In the genomic region with DNA sequence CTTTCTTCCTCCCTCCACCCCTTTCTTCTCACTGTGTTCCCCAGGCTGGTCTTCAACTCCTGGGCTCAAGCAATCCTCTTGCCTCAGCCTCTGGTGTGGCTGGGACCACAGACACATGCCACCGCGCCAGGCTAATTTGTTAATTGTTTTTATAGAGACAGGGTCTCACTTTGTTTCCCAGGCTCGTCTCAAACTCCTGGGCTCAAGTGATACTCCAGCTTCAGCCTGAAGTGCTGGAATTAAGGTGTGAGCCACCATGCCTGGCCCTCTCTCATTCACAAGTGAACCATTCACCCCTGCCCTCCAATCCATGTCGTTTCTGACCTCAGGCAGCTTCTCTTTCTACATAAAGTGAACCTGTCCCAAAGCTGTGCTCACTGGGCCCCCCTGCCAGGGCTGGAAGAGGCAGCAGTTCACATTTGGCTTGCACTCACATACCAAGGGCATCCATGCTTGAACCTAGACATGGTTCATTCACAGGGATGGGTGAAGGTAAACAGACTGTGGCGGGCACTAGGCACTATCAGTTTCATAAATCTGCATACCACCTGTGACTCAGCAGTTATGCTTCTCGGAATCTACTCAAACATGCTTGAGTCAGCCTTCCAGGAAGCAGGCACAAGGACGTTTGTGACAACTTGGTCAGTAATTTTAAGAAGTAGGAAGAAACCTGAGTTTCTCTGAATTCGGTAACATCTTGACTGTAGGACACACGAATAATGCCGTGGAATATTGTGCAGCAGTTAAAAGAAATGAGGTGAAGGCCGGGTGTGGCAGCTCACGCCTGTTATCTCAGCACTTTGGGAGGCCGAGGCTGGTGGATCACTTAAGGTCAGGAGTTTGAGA, we compare ENCODE assay signal across 8 cellular contexts. TPM values are rescaled to one million over a fixed set of nuclear protein-coding genes. Genes with fewer than 3 reads are reported as not detected.
DNase-seq lines count a peak whose midpoint lies in the region; ATAC-seq and TF ChIP-seq lines count a peak whose summit lies in the region.

No MANE protein-coding gene starts in this region.

- no peak overlapping the region for H3K27ac ChIP-seq in right cardiac atrium (ENCODE audit: low read length)

- TF ChIP-seq CTCF in GM12864 (IDR thresholded peaks at IDR 0.05; ENCODE audit: low read depth, low read length, missing control alignments) (no peak), endothelial cell (IDR thresholded peaks at IDR 0.05; ENCODE audit: unreplicated experiment) (no peak)

- DNase-seq in GM12864 (ENCODE audit: low read depth), result peak; percentile 80
- DNase-seq in OCI-M1 (lab: John Stamatoyannopoulos, UW), result peak; percentile 95
- DNase-seq in activated T-helper 2 cell treated with anti-CD3 and anti-CD28 coated beads, Interferon-gamma antibody, Interleukin-2, Interleukin-4, amounts not matched to agents 10 μg/mL and 5 μg/mL and 100 μg/mL, durations not matched to agents 14 hours and 24 hours and 36 hours (ENCODE audit: low spot score), result peak; percentile 67
- DNase-seq in right cardiac atrium, result peak in 2 of 3 donors; percentile 9 to 25
- DNase-seq in stimulated activated CD4-positive, alpha-beta T cell treated with anti-CD3 and anti-CD28 coated beads, Interleukin-2, amount 100 ng/mL, for 48 hours, result peak; percentile 48 to 62
- DNase-seq in endothelial cell (ENCODE audit: low spot score), result no peak
- no peak for DNase-seq in NCI-H187 treated with DMSO at 0.1 percent for 48 hours (lab: John Stamatoyannopoulos, UW)

- H3K9me3 Mint-ChIP-seq in activated T-helper 2 cell treated with anti-CD3 and anti-CD28 coated beads, Interferon-gamma antibody, Interleukin-2, Interleukin-4, amounts not matched to agents 10 μg/mL and 5 μg/mL and 100 μg/mL, durations not matched to agents 14 hours and 24 hours and 36 hours, result no peaks in the 10 kb centered on the region
- H3K9me3 Mint-ChIP-seq in endothelial cell (ENCODE audit: unreplicated experiment), result no peaks in the 10 kb centered on the region

- intact Hi-C loops in activated T-helper 2 cell treated with anti-CD3 and anti-CD28 coated beads, Interferon-gamma antibody, Interleukin-2, Interleukin-4, amounts not matched to agents 10 μg/mL and 5 μg/mL and 100 μg/mL, durations not matched to agents 14 hours and 24 hours and 36 hours (cut with micrococcal nuclease), result loop anchor here (2.0 kb wide), 2 partner anchors 36 to 108 kb away; partner anchors contain the start of gene EIF4A3
- intact Hi-C loops in right cardiac atrium (cut with DNase I), result loop anchor here in 1 of 4 donors (10.0 kb wide), 1 partner anchor 400 kb away; no protein-coding TSS in a partner anchor

- H3K36me3 Mint-ChIP-seq in activated T-helper 2 cell treated with anti-CD3 and anti-CD28 coated beads, Interferon-gamma antibody, Interleukin-2, Interleukin-4, amounts not matched to agents 10 μg/mL and 5 μg/mL and 100 μg/mL, durations not matched to agents 14 hours and 24 hours and 36 hours (ENCODE audit: low read depth), result peaks cover 3% of the 10 kb centered on the region
- peaks cover 3% of the 10 kb centered on the region for H3K36me3 Mint-ChIP-seq in endothelial cell (ENCODE audit: low read depth, unreplicated experiment)

- no peaks in the 10 kb centered on the region for H3K9me3 ChIP-seq in right cardiac atrium (ENCODE audit: control insufficient read depth, low read length)

- H3K4me3 Mint-ChIP-seq in activated T-helper 2 cell treated with anti-CD3 and anti-CD28 coated beads, Interferon-gamma antibody, Interleukin-2, Interleukin-4, amounts not matched to agents 10 μg/mL and 5 μg/mL and 100 μg/mL, durations not matched to agents 14 hours and 24 hours and 36 hours (ENCODE audit: low read depth), result peak overlapping the region; percentile 54
- no peak overlapping the region for H3K4me3 Mint-ChIP-seq in endothelial cell (ENCODE audit: unreplicated experiment)

- WGBS in right cardiac atrium, result 76% methylated on average over 13 of the region's 13 CpGs

- no peaks in the 10 kb centered on the region for H3K27me3 ChIP-seq in right cardiac atrium (ENCODE audit: control insufficient read depth, insufficient read depth)

- H3K4me1 ChIP-seq in right cardiac atrium (ENCODE audit: control insufficient read depth, insufficient read depth, low read length), result no peaks in the 10 kb centered on the region

- ATAC-seq in HG02981 (IDR thresholded peaks at IDR 0.05; ENCODE audit: unreplicated experiment) (peak; percentile 62), right cardiac atrium (peak in 1 of 2 donors; percentile 37)

- peak overlapping the region; percentile 91 for H3K27ac Mint-ChIP-seq in activated T-helper 2 cell treated with anti-CD3 and anti-CD28 coated beads, Interferon-gamma antibody, Interleukin-2, Interleukin-4, amounts not matched to agents 10 μg/mL and 5 μg/mL and 100 μg/mL, durations not matched to agents 14 hours and 24 hours and 36 hours
- H3K27ac Mint-ChIP-seq in endothelial cell (ENCODE audit: unreplicated experiment), result no peak overlapping the region

- H3K4me3 ChIP-seq in GM12864 (ENCODE audit: low read depth, low read length) (no peak overlapping the region; the same call in 1 of the 2 replicates), right cardiac atrium (ENCODE audit: low read length) (no peak overlapping the region)

- peaks cover 63% of the 10 kb centered on the region for H3K4me1 Mint-ChIP-seq in activated T-helper 2 cell treated with anti-CD3 and anti-CD28 coated beads, Interferon-gamma antibody, Interleukin-2, Interleukin-4, amounts not matched to agents 10 μg/mL and 5 μg/mL and 100 μg/mL, durations not matched to agents 14 hours and 24 hours and 36 hours (ENCODE audit: low read depth)
- H3K4me1 Mint-ChIP-seq in endothelial cell (ENCODE audit: unreplicated experiment), result peaks cover 11% of the 10 kb centered on the region

- H3K27me3 Mint-ChIP-seq in activated T-helper 2 cell treated with anti-CD3 and anti-CD28 coated beads, Interferon-gamma antibody, Interleukin-2, Interleukin-4, amounts not matched to agents 10 μg/mL and 5 μg/mL and 100 μg/mL, durations not matched to agents 14 hours and 24 hours and 36 hours (ENCODE audit: low read depth), result no peaks in the 10 kb centered on the region
- peaks cover 10% of the 10 kb centered on the region for H3K27me3 Mint-ChIP-seq in endothelial cell (ENCODE audit: unreplicated experiment)

RNA-seq across cellular contexts. Expression of gene RNF213, which starts 6.0 kb away (rescaled TPM):
- total RNA-seq in activated T-helper 2 cell treated with anti-CD3 and anti-CD28 coated beads, Interferon-gamma antibody, Interleukin-2, Interleukin-4, amounts not matched to agents 10 μg/mL and 5 μg/mL and 100 μg/mL, durations not matched to agents 14 hours and 24 hours and 36 hours, result 297 and 309 TPM in 2 replicates
- total RNA-seq in right cardiac atrium, result 10 to 100 TPM; 36.3 to 49.7 (median 43.9) TPM
- 28.7 TPM for polyA plus RNA-seq in right cardiac atrium
- total RNA-seq in endothelial cell (ENCODE audit: unreplicated experiment), result 110 TPM

RNA-seq across cellular contexts. Expression of gene SLC26A11, which starts 34.4 kb away (rescaled TPM):
- 9.7 TPM in 2 replicates for total RNA-seq in activated T-helper 2 cell treated with anti-CD3 and anti-CD28 coated beads, Interferon-gamma antibody, Interleukin-2, Interleukin-4, amounts not matched to agents 10 μg/mL and 5 μg/mL and 100 μg/mL, durations not matched to agents 14 hours and 24 hours and 36 hours
- total RNA-seq in right cardiac atrium, result 1 to 10 TPM; 5.3 to 7.8 (median 6.8) TPM
- polyA plus RNA-seq in right cardiac atrium, result 4.4 TPM
- total RNA-seq in endothelial cell (ENCODE audit: unreplicated experiment), result 50.1 TPM

RNA-seq across cellular contexts. Expression of gene SGSH, which starts 34.5 kb away (rescaled TPM):
- 25.5 and 29.0 TPM in 2 replicates for total RNA-seq in activated T-helper 2 cell treated with anti-CD3 and anti-CD28 coated beads, Interferon-gamma antibody, Interleukin-2, Interleukin-4, amounts not matched to agents 10 μg/mL and 5 μg/mL and 100 μg/mL, durations not matched to agents 14 hours and 24 hours and 36 hours
- total RNA-seq in right cardiac atrium (10 to 100 TPM; 16.6 to 23.4 (median 19.9) TPM), endothelial cell (ENCODE audit: unreplicated experiment) (76.0 TPM)
- 13.0 TPM for polyA plus RNA-seq in right cardiac atrium

Comparison
In these comparisons a context has a peak if more than half of its experiments do, and no peak if none do; other contexts are left out.
1. DNase-seq: peak in GM12864 (single experiment), OCI-M1 (single experiment), activated T-helper 2 cell treated with anti-CD3 and anti-CD28 coated beads, Interferon-gamma antibody, Interleukin-2, Interleukin-4, amounts not matched to agents 10 μg/mL and 5 μg/mL and 100 μg/mL, durations not matched to agents 14 hours and 24 hours and 36 hours (single experiment), right cardiac atrium (2 of 3) and stimulated activated CD4-positive, alpha-beta T cell treated with anti-CD3 and anti-CD28 coated beads, Interleukin-2, amount 100 ng/mL, for 48 hours (2 of 2); none in endothelial cell (single experiment) and NCI-H187 treated with DMSO at 0.1 percent for 48 hours (single experiment).